ENCODE assay signal across 26 cellular contexts in the genomic region with DNA sequence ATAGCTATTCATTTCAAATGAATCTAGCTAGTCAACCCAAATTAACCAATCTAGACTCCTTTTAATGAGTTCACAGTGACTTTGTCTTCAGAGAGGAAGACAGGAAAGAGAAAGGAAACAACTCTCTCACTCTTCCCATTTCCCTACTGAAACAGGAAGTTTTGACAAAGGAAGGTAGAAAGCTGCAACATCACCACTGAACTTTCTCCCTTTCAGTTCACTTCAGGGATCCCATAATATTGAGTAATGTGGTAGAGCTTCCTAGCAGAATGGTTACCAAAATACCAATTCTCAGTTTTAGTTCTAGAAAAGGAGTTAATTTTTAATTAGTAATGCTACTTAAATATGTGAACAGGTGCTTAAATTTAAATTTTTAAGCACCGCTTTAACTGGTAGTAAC. TPM values are rescaled to one million over a fixed set of nuclear protein-coding genes. Genes with fewer than 3 reads are reported as not detected.
DNase-seq lines count a peak whose midpoint lies in the region; ATAC-seq and TF ChIP-seq lines count a peak whose summit lies in the region.
"Had no signal": no experiment of that assay in that cellular context is flagged by ENCODE, and none has a peak within 500 bp of the region (broad histone marks: within the 10 kb centered on the region; RNA-seq: fewer than 3 reads in every experiment).

No MANE protein-coding gene starts in this region.

- peaks cover 32% of the 10 kb centered on the region for H3K4me1 Mint-ChIP-seq in T-helper 17 cell
- peaks cover 21 to 71% (median 57%) of the 10 kb centered on the region in 4 donors for H3K4me1 Mint-ChIP-seq in naive thymus-derived CD8-positive, alpha-beta T cell
- H3K4me1 Mint-ChIP-seq in activated T-cell treated with anti-CD3 and anti-CD28 coated beads, Interleukin-2, amount 50 U/mL, for 72 hours (ENCODE audit: low read depth) = peaks cover 48% of the 10 kb centered on the region

- intact Hi-C loops in heart left ventricle (cut with DNase I) = no loop called here

- POLR2A ChIA-PET in naive thymus-derived CD8-positive, alpha-beta T cell (lab: Charles Lee) = interaction anchor here (0.6 to 0.7 kb wide), 2 partner anchors 25 to 41 kb away, joined by 3 to 5 read pairs; no protein-coding TSS in a partner anchor

- no peak for TF ChIP-seq POLR2A in heart left ventricle (IDR thresholded peaks at IDR 0.05)

- H3K36me3 ChIP-seq in KOPT-K1 (ENCODE audit: insufficient read depth, low read length) (no peaks in the 10 kb centered on the region), heart left ventricle (no peaks in the 10 kb centered on the region)
- H3K36me3 ChIP-seq: vagina had no signal

- peaks cover 0 to 67% (median 22%) of the 10 kb centered on the region in 12 donors for H3K4me1 ChIP-seq in heart left ventricle

- DNase-seq in SKM-1 treated with dmso at 0.1 percent for 144 hours (lab: John Stamatoyannopoulos, UW; ENCODE audit: unreplicated experiment) = peak; percentile 28
- no peak for DNase-seq in SKM-1 (lab: John Stamatoyannopoulos, UW; ENCODE audit: unreplicated experiment)
- no peak for DNase-seq in T-helper 17 cell
- no peak for DNase-seq in naive thymus-derived CD8-positive, alpha-beta T cell
- no peak for DNase-seq in activated T-cell treated with anti-CD3 and anti-CD28 coated beads, Interleukin-2, amount 50 U/mL, for 72 hours
- DNase-seq in heart left ventricle = no peak
- DNase-seq: activated B cell treated with CpG ODN at 0.5 μM for 24 hours; amygdala; DMS153; HCEC 1CT; left lung; naive B cell; NCI-H1092 treated with DMSO at 0.1 percent for 48 hours; NCI-H2029; NCI-H748 treated with DMSO at 0.1 percent for 48 hours; small intestine; stimulated activated CD4-positive, alpha-beta T cell treated with anti-CD3 and anti-CD28 coated beads, Interleukin-1b, Interleukin-23, amount 100 ng/mL, for 48 hours; stimulated activated CD8-positive, alpha-beta memory T cell treated with anti-CD3 and anti-CD28 coated beads, Interleukin-4, amount 100 ng/mL, for 48 hours; stimulated activated naive CD8-positive, alpha-beta T cell treated with anti-CD3 and anti-CD28 coated beads, Interleukin-15, amount 100 ng/mL, for 72 hours had no signal

- H3K27me3 Mint-ChIP-seq in T-helper 17 cell = no peaks in the 10 kb centered on the region
- H3K27me3 Mint-ChIP-seq in naive thymus-derived CD8-positive, alpha-beta T cell = no peaks in the 10 kb centered on the region
- no peaks in the 10 kb centered on the region for H3K27me3 Mint-ChIP-seq in activated T-cell treated with anti-CD3 and anti-CD28 coated beads, Interleukin-2, amount 50 U/mL, for 72 hours (ENCODE audit: low read depth)
- H3K27me3 Mint-ChIP-seq: activated B cell treated with CpG ODN at 0.5 μM for 24 hours; activated naive CD4-positive, alpha-beta T cell treated with anti-CD3 and anti-CD28 coated beads, Interleukin-2, amount 50 U/mL, for 24 hours; naive B cell; stimulated activated naive CD8-positive, alpha-beta T cell treated with anti-CD3 and anti-CD28 coated beads, Interleukin-15, amount 100 ng/mL, for 72 hours had no signal

- ATAC-seq in T-helper 17 cell = no peak
- no peak for ATAC-seq in naive thymus-derived CD8-positive, alpha-beta T cell
- ATAC-seq in HG02678 (IDR thresholded peaks at IDR 0.05; ENCODE audit: unreplicated experiment) = no peak
- ATAC-seq in activated T-cell treated with anti-CD3 and anti-CD28 coated beads, Interleukin-2, amount 50 U/mL, for 72 hours (replicated peaks in 1 of 2) = no peak
- no peak for ATAC-seq in heart left ventricle
- ATAC-seq: left lung; stimulated activated naive CD8-positive, alpha-beta T cell treated with anti-CD3 and anti-CD28 coated beads, Interleukin-15, amount 100 ng/mL, for 72 hours had no signal

- H3K4me3 Mint-ChIP-seq in T-helper 17 cell = no peak overlapping the region
- no peak overlapping the region for H3K4me3 Mint-ChIP-seq in naive thymus-derived CD8-positive, alpha-beta T cell
- H3K4me3 Mint-ChIP-seq in activated T-cell treated with anti-CD3 and anti-CD28 coated beads, Interleukin-2, amount 50 U/mL, for 72 hours = no peak overlapping the region
- H3K4me3 Mint-ChIP-seq: activated B cell treated with CpG ODN at 0.5 μM for 24 hours; activated naive CD4-positive, alpha-beta T cell treated with anti-CD3 and anti-CD28 coated beads, Interleukin-2, amount 50 U/mL, for 24 hours; stimulated activated naive CD8-positive, alpha-beta T cell treated with anti-CD3 and anti-CD28 coated beads, Interleukin-15, amount 100 ng/mL, for 72 hours had no signal

- H3K27me3 ChIP-seq in heart left ventricle = no peaks in the 10 kb centered on the region
- H3K27me3 ChIP-seq: left lung, vagina had no signal

- H3K27ac Mint-ChIP-seq in T-helper 17 cell = peak overlapping the region; percentile 49
- peak overlapping the region in 2 of 10 donors; percentile 8 to 32 for H3K27ac Mint-ChIP-seq in naive thymus-derived CD8-positive, alpha-beta T cell
- no peak overlapping the region for H3K27ac Mint-ChIP-seq in activated T-cell treated with anti-CD3 and anti-CD28 coated beads, Interleukin-2, amount 50 U/mL, for 72 hours
- H3K27ac Mint-ChIP-seq: stimulated activated naive CD8-positive, alpha-beta T cell treated with anti-CD3 and anti-CD28 coated beads, Interleukin-15, amount 100 ng/mL, for 72 hours had no signal

- H3K9me3 Mint-ChIP-seq in naive thymus-derived CD8-positive, alpha-beta T cell = peaks cover 0 to 2% (median 0%) of the 10 kb centered on the region in 9 donors
- H3K9me3 Mint-ChIP-seq in activated T-cell treated with anti-CD3 and anti-CD28 coated beads, Interleukin-2, amount 50 U/mL, for 72 hours = peaks cover 2% of the 10 kb centered on the region in 2 donors
- H3K9me3 Mint-ChIP-seq: activated B cell treated with CpG ODN at 0.5 μM for 24 hours; activated naive CD4-positive, alpha-beta T cell treated with anti-CD3 and anti-CD28 coated beads, Interleukin-2, amount 50 U/mL, for 24 hours; stimulated activated naive CD8-positive, alpha-beta T cell treated with anti-CD3 and anti-CD28 coated beads, Interleukin-15, amount 100 ng/mL, for 72 hours had no signal

- H3K27ac ChIP-seq in KOPT-K1 (ENCODE audit: low read depth, low read length, poor library complexity, severe bottlenecking) = peak overlapping the region; percentile 35
- H3K27ac ChIP-seq in heart left ventricle = peak overlapping the region in 1 of 12 donors; percentile 25
- H3K27ac ChIP-seq: HL-60, vagina had no signal

- H3K36me3 Mint-ChIP-seq in T-helper 17 cell (ENCODE audit: low read depth) = peaks cover 2% of the 10 kb centered on the region
- H3K36me3 Mint-ChIP-seq in naive thymus-derived CD8-positive, alpha-beta T cell = peaks cover 0 to 11% (median 3%) of the 10 kb centered on the region in 3 donors
- peaks cover 4 to 9% of the 10 kb centered on the region in 2 donors for H3K36me3 Mint-ChIP-seq in activated T-cell treated with anti-CD3 and anti-CD28 coated beads, Interleukin-2, amount 50 U/mL, for 72 hours (ENCODE audit: insufficient read depth in 2 of 2)
- H3K36me3 Mint-ChIP-seq: naive B cell had no signal

- WGBS in heart left ventricle, 4 donors = 97 to 98% (median 97%) methylated on average over 1 of the region's 1 CpG

- H3K9me3 ChIP-seq in KOPT-K1 (ENCODE audit: insufficient read depth, low read length, poor library complexity, severe bottlenecking) (no peaks in the 10 kb centered on the region), T-helper 17 cell (ENCODE audit: control insufficient read depth, low read length, poor library complexity, severe bottlenecking) (no peaks in the 10 kb centered on the region), heart left ventricle (peaks cover 0 to 3% (median 0%) of the 10 kb centered on the region in 12 donors)
- H3K9me3 ChIP-seq: left lung, vagina had no signal

- H3K4me3 ChIP-seq in heart left ventricle = no peak overlapping the region
- H3K4me3 ChIP-seq: left lung, vagina had no signal

- TF ChIP-seq CTCF in heart left ventricle (IDR thresholded peaks at IDR 0.05) = no peak

RNA-seq across cellular contexts. Expression of gene VPS13C, which starts 7.5 kb away (rescaled TPM):
- 100 to 1,000 TPM; 116 to 127 TPM for total RNA-seq in T-helper 17 cell
- total RNA-seq in naive thymus-derived CD8-positive, alpha-beta T cell = 100 to 1,000 TPM; 103 to 109 TPM
- polyA plus RNA-seq in naive thymus-derived CD8-positive, alpha-beta T cell = 10 to 100 TPM; 11.1 to 17.6 (median 13.3) TPM
- 10 to 100 TPM; 71.7 to 88.5 TPM for total RNA-seq in activated T-cell treated with anti-CD3 and anti-CD28 coated beads, Interleukin-2, amount 50 U/mL, for 72 hours
- 10 to 100 TPM; 29.7 to 70.1 (median 39.4) TPM for total RNA-seq in heart left ventricle
- 10 to 100 TPM in 1 of 2 donors, 1 to 10 TPM in 1; 9.8 to 12.3 TPM for polyA plus RNA-seq in heart left ventricle

RNA-seq across cellular contexts. Expression of gene C2CD4A, which starts 14.1 kb away (rescaled TPM):
- under 1 TPM; 0.60 to 0.65 TPM for total RNA-seq in T-helper 17 cell
- total RNA-seq in naive thymus-derived CD8-positive, alpha-beta T cell = not detected
- polyA plus RNA-seq in naive thymus-derived CD8-positive, alpha-beta T cell = not detected
- 1 to 10 TPM in 1 of 2 donors, under 1 TPM in 1; 0.46 to 1.8 TPM for total RNA-seq in activated T-cell treated with anti-CD3 and anti-CD28 coated beads, Interleukin-2, amount 50 U/mL, for 72 hours
- total RNA-seq in heart left ventricle = not detected
- under 1 TPM in 1 of 2 donors, not detected in 1; 0.04 TPM for polyA plus RNA-seq in heart left ventricle
- total RNA-seq: activated B cell treated with CpG ODN at 0.5 μM for 24 hours, G401, LHCN-M2, vagina had no signal
